Comparison of ENCODE assay signal across 10 cellular contexts in genomic region chr4:68906238-68907137, GRCh38. TPM values are rescaled to one million over a fixed set of nuclear protein-coding genes. Genes with fewer than 3 reads are reported as not detected.
DNase-seq lines count a peak whose midpoint lies in the region; ATAC-seq and TF ChIP-seq lines count a peak whose summit lies in the region.
"Had no signal": no experiment of that assay in that cellular context is flagged by ENCODE, and none has a peak within 500 bp of the region (broad histone marks: within the 10 kb centered on the region; RNA-seq: fewer than 3 reads in every experiment).

No MANE protein-coding gene starts in this region.

- peak overlapping the region; percentile 74 for H2AFZ ChIP-seq in mammary epithelial cell (ENCODE audit: low read depth, low read length)

- intact Hi-C loops in mammary epithelial cell (cut with micrococcal nuclease) (loop anchor here (10.0 kb wide), 1 partner anchor 268 kb away; no protein-coding TSS in a partner anchor), stomach (cut with DNase I; ENCODE audit: low total_unique reads) (no loop called here)

- H3K27ac ChIP-seq in mammary epithelial cell (ENCODE audit: insufficient read depth, low read depth, low read length) (no peak overlapping the region), stomach (peak overlapping the region; percentile 79 to 95 (median 87))

- CTCF ChIA-PET in mammary epithelial cell (lab: Charles Lee; ENCODE audit: low non-redundant PET) = no interaction called here

- no peaks in the 10 kb centered on the region for H3K79me2 ChIP-seq in mammary epithelial cell (ENCODE audit: insufficient read depth, low read length)

- H3K4me1 ChIP-seq in mammary epithelial cell (ENCODE audit: insufficient read depth, low read length) (peaks cover 7% of the 10 kb centered on the region), stomach (peaks cover 14 to 40% (median 20%) of the 10 kb centered on the region in 4 donors)

- H3K4me2 ChIP-seq in mammary epithelial cell (ENCODE audit: insufficient read depth, low read depth, low read length) = peak overlapping the region; percentile 53

- TF ChIP-seq POLR2A in stomach (IDR thresholded peaks at IDR 0.05) = no peak

- H3K27me3 ChIP-seq in mammary epithelial cell (ENCODE audit: insufficient read depth, low read length) (no peaks in the 10 kb centered on the region), stomach (no peaks in the 10 kb centered on the region)

- dilution Hi-C loops in mammary epithelial cell (cut with HindIII; ENCODE audit: low sequenced_read_pairs) = no loop called here

- BruUV-seq in mammary epithelial cell (replicated peaks; lab: Mats Ljungman, UMichigan) = no TSS peak

- H3K9me3 ChIP-seq in mammary epithelial cell (replicated peaks; ENCODE audit: insufficient read depth, low read length) (no peaks in the 10 kb centered on the region), stomach (no peaks in the 10 kb centered on the region)

- H3K9ac ChIP-seq in mammary epithelial cell (ENCODE audit: insufficient read depth, low read length) = no peak overlapping the region

- no peak for TF ChIP-seq CTCF in mammary epithelial cell (conservative IDR thresholded peaks at IDR 0.05 in 1 of 2, IDR thresholded peaks at IDR 0.05 in 1 of 2; ENCODE audit: extremely low read depth in 1 of 2, insufficient read depth in 1 of 2, low read depth in 1 of 2, low read length in 2 of 2)
- TF ChIP-seq CTCF in stomach (IDR thresholded peaks at IDR 0.05) = no peak
- TF ChIP-seq CTCF in GM13976 (IDR thresholded peaks at IDR 0.05; ENCODE audit: borderline replicate concordance, control extremely low read depth, extremely low read depth, insufficient read depth, missing control alignments) = no peak

- ATAC-seq in HG02943 (IDR thresholded peaks at IDR 0.05; ENCODE audit: low read depth, unreplicated experiment) (peak; percentile 12), GM21619 (IDR thresholded peaks at IDR 0.05; ENCODE audit: unreplicated experiment) (no peak), GM19467 (IDR thresholded peaks at IDR 0.05; ENCODE audit: unreplicated experiment) (no peak)

- H3K36me3 ChIP-seq in mammary epithelial cell (ENCODE audit: insufficient read depth, low read length) (no peaks in the 10 kb centered on the region), stomach (no peaks in the 10 kb centered on the region)

- no peak for TF ChIP-seq EP300 in stomach (IDR thresholded peaks at IDR 0.05)

- H4K20me1 ChIP-seq in mammary epithelial cell (ENCODE audit: insufficient read depth, low read length) = no peaks in the 10 kb centered on the region

- in situ Hi-C loops in mammary epithelial cell (cut with MboI; ENCODE audit: low sequenced_read_pairs in 2 of 2) = no loop called here
- in situ Hi-C loops in GM13976 (cut with MboI; ENCODE audit: low sequenced_read_pairs, unreplicated experiment) = no loop called here

- 37% methylated on average over 14 of the region's 24 CpGs for WGBS in mammary epithelial cell (ENCODE audit: low coverage, missing lambda C conversion rate)
- 32 to 50% (median 39%) methylated on average over 24 of the region's 24 CpGs for WGBS in stomach, 5 donors

- H3K4me3 ChIP-seq in mammary epithelial cell (replicated peaks in 1 of 3; ENCODE audit: insufficient read depth in 1 of 3, low read depth in 2 of 3, low read length in 3 of 3) = no peak overlapping the region
- peak overlapping the region; percentile 10 to 31 (median 16) for H3K4me3 ChIP-seq in stomach

- DNase-seq in mammary epithelial cell (peak; percentile 4), kidney tubule cell (ENCODE audit: low spot score) (peak; percentile 49), stomach (no peak), GM13976 (ENCODE audit: low spot score) (no peak), GDM1 (lab: John Stamatoyannopoulos, UW) (no peak)
- DNase-seq: caudate nucleus, SIG-M5 had no signal

RNA-seq across cellular contexts. Expression of gene UGT2A3, which starts 45.1 kb away (rescaled TPM):
- total RNA-seq in mammary epithelial cell = not detected
- not detected for polyA plus RNA-seq in mammary epithelial cell
- not detected for polyA minus RNA-seq in mammary epithelial cell
- total RNA-seq in stomach = 10 to 100 TPM in 2 of 5 donors, under 1 TPM in 1, not detected in 2; 0.58 to 90.1 (median 37.9) TPM
- under 1 TPM in 2 of 3 donors, not detected in 1; 0.46 to 0.62 TPM for polyA plus RNA-seq in stomach

Comparison
In these comparisons a context has a peak if more than half of its experiments do, and no peak if none do; other contexts are left out.
1. DNase-seq: peak in mammary epithelial cell (single experiment) and kidney tubule cell (single experiment); none in stomach (single experiment), GM13976 (single experiment) and GDM1 (single experiment).
2. H3K4me3 ChIP-seq: peak in stomach (4 of 4); none in mammary epithelial cell (0 of 3).